In genomic region chr3:193779933-193780332, GRCh38 we compare ENCODE assay signal across 22 cellular contexts.
A peak's percentile ranks its signal among the peaks of the same experiment; 100 is the strongest.
DNase-seq lines count a peak whose midpoint lies in the region; ATAC-seq and TF ChIP-seq lines count a peak whose summit lies in the region.
"Had no signal": no experiment of that assay in that cellular context is flagged by ENCODE, and none has a peak within 500 bp of the region (broad histone marks: within the 10 kb centered on the region; RNA-seq: fewer than 3 reads in every experiment).

No MANE protein-coding gene starts in this region.

- WGBS in endodermal cell (ENCODE audit: insufficient coverage in 1 of 2, insufficient read length in 1 of 2), 2 experiments = 94 to 98% methylated on average over 5 to 6 of the region's 6 CpGs
- 48% methylated on average over 6 of the region's 6 CpGs for WGBS in mesenchymal stem cell
- no CpG with 5 or more reads among the region's 6 CpGs for WGBS in trophoblast cell (ENCODE audit: extremely low coverage, insufficient coverage, insufficient read length)

- H3K9me3 ChIP-seq in SK-N-MC (ENCODE audit: low read depth, low read length) (no peaks in the 10 kb centered on the region), endodermal cell (ENCODE audit: control insufficient read depth, low read length) (no peaks in the 10 kb centered on the region), mesenchymal stem cell (ENCODE audit: control insufficient read depth, low read length) (no peaks in the 10 kb centered on the region), trophoblast cell (ENCODE audit: insufficient read depth, low read depth, low read length) (peaks cover under 1% of the 10 kb centered on the region)

- H3K36me3 ChIP-seq in SK-N-MC (ENCODE audit: insufficient read depth, low read length) (no peaks in the 10 kb centered on the region), endodermal cell (ENCODE audit: control insufficient read depth, insufficient read depth, low read length) (no peaks in the 10 kb centered on the region), mesenchymal stem cell (ENCODE audit: control insufficient read depth in 1 of 2, insufficient read depth in 2 of 2, low read depth in 1 of 2, low read length in 2 of 2) (no peaks in the 10 kb centered on the region), trophoblast cell (ENCODE audit: control insufficient read depth in 1 of 2, insufficient read depth in 2 of 2, low read length in 2 of 2) (no peaks in the 10 kb centered on the region)

- peaks cover 60% of the 10 kb centered on the region for H3K4me1 Mint-ChIP-seq in endodermal cell
- H3K4me1 Mint-ChIP-seq in naive thymus-derived CD8-positive, alpha-beta T cell = peaks cover 0 to 7% (median 3%) of the 10 kb centered on the region in 4 donors

- no peaks in the 10 kb centered on the region for H3K27me3 ChIP-seq in endodermal cell (ENCODE audit: control insufficient read depth, insufficient read depth, low read length, poor library complexity, severe bottlenecking)
- H3K27me3 ChIP-seq in mesenchymal stem cell (ENCODE audit: control insufficient read depth in 1 of 2, insufficient read depth in 1 of 2, low read length in 2 of 2) = peaks cover 40 to 72% of the 10 kb centered on the region in 2 experiments
- no peaks in the 10 kb centered on the region for H3K27me3 ChIP-seq in trophoblast cell (ENCODE audit: insufficient read depth, low read length)

- H3K4me1 ChIP-seq in endodermal cell (ENCODE audit: control insufficient read depth, insufficient read depth, low read length) (peaks cover 34% of the 10 kb centered on the region), mesenchymal stem cell (ENCODE audit: control insufficient read depth, insufficient read depth, low read depth, low read length) (peaks cover 34% of the 10 kb centered on the region), trophoblast cell (ENCODE audit: control insufficient read depth in 1 of 2, insufficient read depth in 2 of 2, low read length in 2 of 2) (peaks cover 33 to 38% of the 10 kb centered on the region in 2 experiments)

- peak overlapping the region in 1 of 2 experiments; percentile 38 for H3K18ac ChIP-seq in mesenchymal stem cell (ENCODE audit: low read depth in 1 of 2, low read length in 2 of 2)
- H3K18ac ChIP-seq in trophoblast cell (ENCODE audit: low read length) = no peak overlapping the region

- DNase-seq in SK-N-MC (ENCODE audit: low read depth, low spot score) (no peak), endodermal cell (peak; percentile 32), mesenchymal stem cell (no peak), trophoblast cell (no peak), HCEC 1CT (no peak), GDM1 (lab: John Stamatoyannopoulos, UW) (no peak), NCI-H146 treated with DMSO at 0.1 percent for 48 hours (lab: John Stamatoyannopoulos, UW; ENCODE audit: unreplicated experiment) (no peak)
- no peak for DNase-seq in naive thymus-derived CD8-positive, alpha-beta T cell
- DNase-seq: CD8-positive, alpha-beta T cell; DMS 273 treated with DMSO at 0.1 percent for 48 hours; EL; GF-D8; KBM-7; MV-4-11; NCI-H1105; NCI-H146; NCI-H2029 treated with DMSO at 0.1 percent for 48 hours; NCI-H2227 treated with DMSO at 0.1 percent for 48 hours; NCI-H69; SHP77 treated with DMSO at 0.1 percent for 48 hours had no signal

- H2BK120ac ChIP-seq in mesenchymal stem cell (ENCODE audit: low read depth, low read length) = no peak overlapping the region
- no peak overlapping the region for H2BK120ac ChIP-seq in trophoblast cell (ENCODE audit: insufficient read depth, low read length, poor library complexity)

- no peak overlapping the region for H3K4me3 Mint-ChIP-seq in endodermal cell
- H3K4me3 Mint-ChIP-seq in naive thymus-derived CD8-positive, alpha-beta T cell = no peak overlapping the region
- H3K4me3 Mint-ChIP-seq: B cell; CD8-positive, alpha-beta T cell had no signal

- ATAC-seq in naive thymus-derived CD8-positive, alpha-beta T cell = no peak
- ATAC-seq: CD8-positive, alpha-beta T cell had no signal

- TF ChIP-seq CTCF in endodermal cell (conservative IDR thresholded peaks at IDR 0.05) = no peak

- no peak overlapping the region for H2BK15ac ChIP-seq in mesenchymal stem cell (ENCODE audit: low read depth, poor library complexity, severe bottlenecking)

- no peak overlapping the region for H3K23ac ChIP-seq in mesenchymal stem cell (ENCODE audit: low read length in 2 of 2)
- H3K23ac ChIP-seq in trophoblast cell (ENCODE audit: low read length) = no peak overlapping the region

- H2BK5ac ChIP-seq in mesenchymal stem cell (ENCODE audit: low read depth, low read length, poor library complexity, severe bottlenecking) = no peak overlapping the region
- H2BK5ac ChIP-seq in trophoblast cell (ENCODE audit: low read depth, low read length, poor library complexity) = no peak overlapping the region

- H3K4ac ChIP-seq in mesenchymal stem cell (ENCODE audit: low read depth in 1 of 2, low read length in 2 of 2) (no peak overlapping the region), trophoblast cell (ENCODE audit: low read depth, low read length) (no peak overlapping the region)

- no peak overlapping the region for H3K4me2 ChIP-seq in mesenchymal stem cell (ENCODE audit: low read length, poor library complexity, severe bottlenecking)
- no peak overlapping the region for H3K4me2 ChIP-seq in trophoblast cell (ENCODE audit: low read length)

- H3K79me2 ChIP-seq in trophoblast cell (ENCODE audit: control insufficient read depth, insufficient read depth, low read length, poor library complexity) = no peaks in the 10 kb centered on the region

- H2AK5ac ChIP-seq in mesenchymal stem cell (ENCODE audit: low read length, severe bottlenecking) = no peak overlapping the region
- no peak overlapping the region for H2AK5ac ChIP-seq in trophoblast cell (ENCODE audit: low read length)

- H3K27ac Mint-ChIP-seq in endodermal cell = no peak overlapping the region
- peak overlapping the region in 1 of 10 donors; percentile 71 for H3K27ac Mint-ChIP-seq in naive thymus-derived CD8-positive, alpha-beta T cell
- H3K27ac Mint-ChIP-seq: B cell; CD8-positive, alpha-beta T cell had no signal

- no peaks in the 10 kb centered on the region for H3K36me3 Mint-ChIP-seq in endodermal cell (ENCODE audit: low read depth)
- no peaks in the 10 kb centered on the region for H3K36me3 Mint-ChIP-seq in naive thymus-derived CD8-positive, alpha-beta T cell
- H3K36me3 Mint-ChIP-seq: CD8-positive, alpha-beta T cell had no signal

- H4K8ac ChIP-seq in mesenchymal stem cell (ENCODE audit: low read length) = peak overlapping the region; percentile 53
- no peak overlapping the region for H4K8ac ChIP-seq in trophoblast cell (ENCODE audit: low read depth, low read length)

- H3K14ac ChIP-seq in mesenchymal stem cell (ENCODE audit: low read length in 2 of 2) (no peak overlapping the region), trophoblast cell (ENCODE audit: low read length) (no peak overlapping the region)

- POLR2A ChIA-PET in naive thymus-derived CD8-positive, alpha-beta T cell (lab: Charles Lee) = interaction anchor here (1.7 kb wide), 1 partner anchor 536 kb away, joined by 4 read pairs; no protein-coding TSS in a partner anchor

- H2BK12ac ChIP-seq in mesenchymal stem cell (ENCODE audit: low read length in 2 of 2) (no peak overlapping the region), trophoblast cell (ENCODE audit: low read length) (peak overlapping the region; percentile 50)

- H2AFZ ChIP-seq in mesenchymal stem cell (ENCODE audit: low read depth, low read length) (no peak overlapping the region), trophoblast cell (ENCODE audit: insufficient read depth, low read length, poor library complexity) (no peak overlapping the region)

- H3K79me1 ChIP-seq in mesenchymal stem cell (replicated peaks; ENCODE audit: low read length, poor library complexity, severe bottlenecking) (no peaks in the 10 kb centered on the region), trophoblast cell (ENCODE audit: low read length) (peaks cover 15% of the 10 kb centered on the region)

- peaks cover 4% of the 10 kb centered on the region for H3K27me3 Mint-ChIP-seq in endodermal cell (ENCODE audit: insufficient read depth)
- peaks cover 19 to 53% (median 28%) of the 10 kb centered on the region in 5 donors for H3K27me3 Mint-ChIP-seq in naive thymus-derived CD8-positive, alpha-beta T cell

- H3K4me3 ChIP-seq in SK-N-MC (peak overlapping the region; percentile 60), endodermal cell (ENCODE audit: low read length) (no peak overlapping the region), mesenchymal stem cell (ENCODE audit: insufficient read depth in 1 of 2, low read depth in 1 of 2, low read length in 2 of 2) (no peak overlapping the region), trophoblast cell (ENCODE audit: low read depth, low read length) (no peak overlapping the region)

- H4K91ac ChIP-seq in mesenchymal stem cell (ENCODE audit: low read length) (no peak overlapping the region), trophoblast cell (ENCODE audit: low read depth, low read length) (peak overlapping the region; percentile 27)

- no peaks in the 10 kb centered on the region for H3K9me3 Mint-ChIP-seq in endodermal cell
- H3K9me3 Mint-ChIP-seq in naive thymus-derived CD8-positive, alpha-beta T cell = no peaks in the 10 kb centered on the region
- H3K9me3 Mint-ChIP-seq: CD8-positive, alpha-beta T cell had no signal

- no peak overlapping the region for H4K12ac ChIP-seq in trophoblast cell (ENCODE audit: low read depth, low read length)

- H3K9ac ChIP-seq in SK-N-MC (ENCODE audit: insufficient read length) (no peak overlapping the region), endodermal cell (ENCODE audit: extremely low read depth, low read length, poor library complexity, severe bottlenecking) (no peak overlapping the region), mesenchymal stem cell (ENCODE audit: low read length) (peak overlapping the region; percentile 30), trophoblast cell (ENCODE audit: low read length) (no peak overlapping the region)

- H3K27ac ChIP-seq in SK-N-MC (peak overlapping the region; percentile 78), endodermal cell (ENCODE audit: low read depth, low read length) (no peak overlapping the region), mesenchymal stem cell (ENCODE audit: low read length, poor library complexity, severe bottlenecking) (no peak overlapping the region), trophoblast cell (ENCODE audit: low read depth, low read length) (no peak overlapping the region)
- H3K27ac ChIP-seq: C4-2B had no signal
